ENCODE assay signal across 8 cellular contexts in the genomic region with DNA sequence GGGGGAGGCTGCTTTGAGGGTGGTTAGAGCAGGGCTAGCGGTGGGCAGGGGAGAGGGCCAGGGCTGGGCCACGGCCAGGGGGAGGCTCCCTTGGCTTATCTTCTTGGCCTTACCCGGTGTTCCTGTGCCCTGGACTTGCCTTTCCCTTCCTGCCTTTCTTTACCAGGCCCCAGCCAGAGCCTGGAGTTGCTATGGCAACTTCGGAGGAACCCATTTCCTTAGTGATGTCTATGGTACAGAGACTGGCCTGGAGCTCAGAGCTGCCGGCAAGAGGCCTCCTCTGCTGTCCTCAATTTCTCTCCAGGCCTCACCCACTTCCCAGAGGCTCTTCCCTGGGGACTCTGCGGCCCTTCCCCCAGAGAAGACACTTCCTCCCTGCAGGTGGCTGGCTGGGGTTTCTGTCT. TPM values are rescaled to one million over a fixed set of nuclear protein-coding genes. Genes with fewer than 3 reads are reported as not detected.
A peak's percentile ranks its signal among the peaks of the same experiment; 100 is the strongest.
DNase-seq lines count a peak whose midpoint lies in the region; ATAC-seq lines count a peak whose summit lies in the region.

No MANE protein-coding gene starts in this region.

- no peak overlapping the region for H3K18ac ChIP-seq in mesendoderm (ENCODE audit: low read length)

- no peaks in the 10 kb centered on the region for H3K4me1 ChIP-seq in mesendoderm (ENCODE audit: control insufficient read depth, low read depth, low read length)

- ATAC-seq in HG03196 (IDR thresholded peaks at IDR 0.05; ENCODE audit: unreplicated experiment) (no peak), HG03095 (IDR thresholded peaks at IDR 0.05; ENCODE audit: unreplicated experiment) (no peak), HG02610 (IDR thresholded peaks at IDR 0.05; ENCODE audit: unreplicated experiment) (no peak), HG02981 (IDR thresholded peaks at IDR 0.05; ENCODE audit: unreplicated experiment) (no peak)

- WGBS in mesendoderm (ENCODE audit: extremely low coverage, insufficient coverage, low lambda C conversion rate): no CpG with 5 or more reads among the region's 6 CpGs

- H3K4me2 ChIP-seq in mesendoderm (ENCODE audit: low read length): no peak overlapping the region

- no peak overlapping the region for H2BK5ac ChIP-seq in mesendoderm (ENCODE audit: low read length)

- H2BK120ac ChIP-seq in mesendoderm (ENCODE audit: low read depth, low read length): no peak overlapping the region

- H3K4ac ChIP-seq in mesendoderm (ENCODE audit: low read depth, low read length): no peak overlapping the region

- DNase-seq in AG20443 (ENCODE audit: low spot score): peak; percentile 69
- peak; percentile 35 for DNase-seq in NCI-H1694 treated with DMSO at 0.1 percent for 48 hours (lab: John Stamatoyannopoulos, UW)
- DNase-seq in cerebellum (ENCODE audit: low spot score): peak; percentile 87
- peak; percentile 88 for DNase-seq in mesendoderm

- H4K5ac ChIP-seq in mesendoderm (ENCODE audit: low read length): no peak overlapping the region

- H3K36me3 ChIP-seq in mesendoderm (ENCODE audit: control insufficient read depth, insufficient read depth, low read length): no peaks in the 10 kb centered on the region

- H3K27ac ChIP-seq in mesendoderm (ENCODE audit: low read depth, low read length): no peak overlapping the region

- no peak overlapping the region for H2BK15ac ChIP-seq in mesendoderm (replicated peaks; ENCODE audit: low read depth)

- H3K27me3 ChIP-seq in mesendoderm (ENCODE audit: insufficient read depth, low read length, poor library complexity): peaks cover 5% of the 10 kb centered on the region

- no peaks in the 10 kb centered on the region for H3K79me1 ChIP-seq in mesendoderm (ENCODE audit: low read length)

- H3K56ac ChIP-seq in mesendoderm (ENCODE audit: low read length): no peak overlapping the region

- H4K8ac ChIP-seq in mesendoderm (ENCODE audit: low read depth, low read length): no peak overlapping the region

- no peak overlapping the region for H3K4me3 ChIP-seq in mesendoderm (ENCODE audit: low read length)

- H3K23ac ChIP-seq in mesendoderm (ENCODE audit: low read length): no peak overlapping the region

- H3K9ac ChIP-seq in mesendoderm (ENCODE audit: low read length): no peak overlapping the region

- no peak overlapping the region for H2AK5ac ChIP-seq in mesendoderm (ENCODE audit: low read length)

- no peaks in the 10 kb centered on the region for H3K79me2 ChIP-seq in mesendoderm (ENCODE audit: control insufficient read depth, insufficient read depth, low read length)

RNA-seq across cellular contexts. Expression of a gene that starts 11.5 kb away (rescaled TPM):
- total RNA-seq in cerebellum: 11.3 TPM
- 6.7 TPM for polyA plus RNA-seq in mesendoderm (2013, experiment 1 of 2)
- 6.4 TPM for polyA plus RNA-seq in mesendoderm (2013, experiment 2 of 2)

RNA-seq across cellular contexts. Expression of a gene that starts 27.9 kb away (rescaled TPM):
- total RNA-seq in cerebellum: 2.0 TPM
- 3.5 TPM for polyA plus RNA-seq in mesendoderm (2013, experiment 1 of 2)
- polyA plus RNA-seq in mesendoderm (2013, experiment 2 of 2): 3.2 TPM

RNA-seq across cellular contexts. Expression of a gene that starts 52.6 kb away (rescaled TPM):
- 6.8 TPM for total RNA-seq in cerebellum
- 20.4 TPM for polyA plus RNA-seq in mesendoderm (2013, experiment 1 of 2)
- 20.2 TPM for polyA plus RNA-seq in mesendoderm (2013, experiment 2 of 2)

RNA-seq across cellular contexts. Expression of a gene that starts 58.4 kb away (rescaled TPM):
- total RNA-seq in cerebellum: 15.0 TPM
- 49.5 TPM for polyA plus RNA-seq in mesendoderm (2013, experiment 1 of 2)
- 50.4 TPM for polyA plus RNA-seq in mesendoderm (2013, experiment 2 of 2)

Comparison
In these comparisons a context has a peak if more than half of its experiments do, and no peak if none do; other contexts are left out.
1. DNase-seq: peak in every context shown above with its lines; median percentile 88 in mesendoderm; 87 in cerebellum; 69 in AG20443; 35 in NCI-H1694 treated with DMSO at 0.1 percent for 48 hours.